ENCODE assay signal across 8 cellular contexts in the genomic region with DNA sequence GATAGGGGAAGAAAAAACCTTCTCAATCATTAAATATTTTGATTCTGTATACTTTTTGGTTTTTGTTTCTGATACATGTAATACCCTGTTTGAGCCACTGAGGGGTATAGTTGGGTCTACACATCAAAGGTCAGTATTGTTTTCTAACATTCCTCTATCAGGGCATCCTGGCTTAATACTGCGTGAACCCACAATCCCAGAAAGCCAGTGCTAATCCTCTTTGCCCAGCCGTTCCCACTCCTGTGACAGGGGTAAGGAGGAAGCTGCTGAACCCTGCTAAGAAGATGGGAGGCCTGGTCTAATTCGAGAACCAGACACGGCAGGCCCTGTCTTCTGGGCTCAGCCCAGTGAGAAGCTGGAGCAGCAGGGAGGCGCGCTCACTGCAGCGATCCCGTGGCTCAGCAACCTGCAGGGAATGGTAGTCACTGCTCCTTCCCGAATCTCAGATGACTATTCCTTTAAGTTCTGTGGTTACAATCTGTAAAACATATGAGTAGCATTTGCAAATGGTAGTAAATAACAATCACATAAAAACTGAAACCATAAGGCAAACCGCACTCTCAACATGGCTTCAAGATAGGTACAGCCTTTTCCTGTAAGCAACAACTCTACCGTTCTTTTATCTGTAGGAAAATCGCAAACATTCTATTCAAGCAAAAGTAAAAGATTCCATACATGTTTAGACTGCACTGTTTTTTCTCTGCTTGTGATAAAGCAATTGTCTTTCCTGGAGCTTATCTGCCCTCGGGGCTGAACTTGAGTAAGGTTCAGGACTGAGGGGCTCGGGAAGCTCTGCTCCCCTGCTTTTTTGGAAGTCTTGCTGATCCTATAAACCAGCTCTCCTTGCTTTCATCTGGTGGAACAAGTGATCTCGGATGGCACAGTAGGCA.
A peak's percentile ranks its signal among the peaks of the same experiment; 100 is the strongest.
DNase-seq lines count a peak whose midpoint lies in the region; ATAC-seq, FAIRE-seq and TF ChIP-seq lines count a peak whose summit lies in the region.

No MANE protein-coding gene starts in this region.

- H3K4me3 ChIP-seq in DND-41 (ENCODE audit: low read depth in 1 of 2, low read length in 2 of 2) (no peak overlapping the region), SJCRH30 (no peak overlapping the region), small intestine (ENCODE audit: low read depth in 1 of 2, low read length in 2 of 2) (no peak overlapping the region)

- H3K4me2 ChIP-seq in DND-41 (ENCODE audit: insufficient read depth, low read length), result no peak overlapping the region

- peak overlapping the region; percentile 54; the same call in 1 of the 2 replicates for H3K27ac Mint-ChIP-seq in HFFc6
- H3K27ac Mint-ChIP-seq in natural killer cell treated with Interleukin-12 subunit alpha and Interleukin-12 subunit beta and Interleukin-15 and Interleukin-18, amount 100 ng/mL, for 72 hours, result peak overlapping the region; percentile 36 to 85

- no peaks in the 10 kb centered on the region; the same call in 1 of the 2 replicates for H3K4me1 Mint-ChIP-seq in HFFc6 (ENCODE audit: low read depth)
- peaks cover 10 to 16% of the 10 kb centered on the region in 2 donors for H3K4me1 Mint-ChIP-seq in natural killer cell treated with Interleukin-12 subunit alpha and Interleukin-12 subunit beta and Interleukin-15 and Interleukin-18, amount 100 ng/mL, for 72 hours (ENCODE audit: low read depth in 2 of 2)

- DNase-seq in DND-41 (no peak), HFFc6 (peak; percentile 7), SJCRH30 (peak; percentile 14 to 37), fibroblast of gingiva (ENCODE audit: low read depth) (peak; percentile 36), small intestine (no peak)
- no peak for DNase-seq in natural killer cell treated with Interleukin-12 subunit alpha and Interleukin-12 subunit beta and Interleukin-15 and Interleukin-18, amount 100 ng/mL, for 72 hours (ENCODE audit: low spot score)
- DNase-seq in activated CD4-positive, alpha-beta T cell treated with anti-CD3 and anti-CD28 coated beads for 1 hour, result no peak
- DNase-seq in activated effector memory CD4-positive, alpha-beta T cell treated with anti-CD3 and anti-CD28 coated beads, Interleukin-2, amount 50 U/mL, for 16 hours, result no peak

- ATAC-seq in DND-41 (ENCODE audit: insufficient read depth, low read depth), result no peak
- peak; percentile 69 to 70 for ATAC-seq in natural killer cell treated with Interleukin-12 subunit alpha and Interleukin-12 subunit beta and Interleukin-15 and Interleukin-18, amount 100 ng/mL, for 72 hours

- WGBS in small intestine, 3 donors, result 60 to 79% (median 74%) methylated on average over 15 of the region's 15 CpGs

- H3K27me3 Mint-ChIP-seq in HFFc6 (ENCODE audit: insufficient read depth), result no peaks in the 10 kb centered on the region
- peaks cover 0 to 5% of the 10 kb centered on the region in 2 donors for H3K27me3 Mint-ChIP-seq in natural killer cell treated with Interleukin-12 subunit alpha and Interleukin-12 subunit beta and Interleukin-15 and Interleukin-18, amount 100 ng/mL, for 72 hours

- TF ChIP-seq CTCF in DND-41 (IDR thresholded peaks at IDR 0.05; ENCODE audit: borderline replicate concordance, extremely low read depth, low read length, poor library complexity, severe bottlenecking) (peak; percentile 18), HFFc6 (IDR thresholded peaks at IDR 0.05) (peak; percentile 54; the same call in 1 of the 2 replicates)

- H3K27ac ChIP-seq in DND-41 (ENCODE audit: low read length) (no peak overlapping the region), SJCRH30 (no peak overlapping the region), small intestine (ENCODE audit: low read depth in 1 of 2, low read length in 1 of 2) (peak overlapping the region in 1 of 2 donors; percentile 73)

- peaks cover 13% of the 10 kb centered on the region for H3K9me3 Mint-ChIP-seq in HFFc6
- H3K9me3 Mint-ChIP-seq in natural killer cell treated with Interleukin-12 subunit alpha and Interleukin-12 subunit beta and Interleukin-15 and Interleukin-18, amount 100 ng/mL, for 72 hours, result no peaks in the 10 kb centered on the region

- no peaks in the 10 kb centered on the region for H4K20me1 ChIP-seq in DND-41 (ENCODE audit: insufficient read depth, low read length)

- H3K9me3 ChIP-seq in DND-41 (ENCODE audit: insufficient read depth, low read length, severe bottlenecking), result no peaks in the 10 kb centered on the region
- no peaks in the 10 kb centered on the region for H3K9me3 ChIP-seq in SJCRH30 (replicated peaks)
- H3K9me3 ChIP-seq in small intestine (ENCODE audit: control insufficient read depth, low read depth), result no peaks in the 10 kb centered on the region

- H3K4me1 ChIP-seq in DND-41 (ENCODE audit: insufficient read depth, low read length) (no peaks in the 10 kb centered on the region), SJCRH30 (no peaks in the 10 kb centered on the region), small intestine (ENCODE audit: control insufficient read depth in 2 of 2, insufficient read depth in 1 of 2, low read depth in 1 of 2, low read length in 1 of 2) (peaks cover 0 to 1% of the 10 kb centered on the region in 2 donors)

- H3K9ac ChIP-seq in DND-41 (ENCODE audit: low read depth, low read length), result no peak overlapping the region

- H3K27me3 ChIP-seq in DND-41 (ENCODE audit: insufficient read depth, low read length, poor library complexity), result peaks cover 4% of the 10 kb centered on the region
- H3K27me3 ChIP-seq in SJCRH30, result no peaks in the 10 kb centered on the region
- H3K27me3 ChIP-seq in small intestine (ENCODE audit: control insufficient read depth in 2 of 2, insufficient read depth in 2 of 2, low read length in 2 of 2), result no peaks in the 10 kb centered on the region

- peak overlapping the region; percentile 42; the same call in 1 of the 2 replicates for H3K4me3 Mint-ChIP-seq in HFFc6
- H3K4me3 Mint-ChIP-seq in natural killer cell treated with Interleukin-12 subunit alpha and Interleukin-12 subunit beta and Interleukin-15 and Interleukin-18, amount 100 ng/mL, for 72 hours, result peak overlapping the region; percentile 70

- FAIRE-seq in small intestine (lab: Jason Lieb, UNC), result no peak

- H3K36me3 ChIP-seq in DND-41 (ENCODE audit: insufficient read depth, low read length), result no peaks in the 10 kb centered on the region
- H3K36me3 ChIP-seq in SJCRH30, result no peaks in the 10 kb centered on the region
- H3K36me3 ChIP-seq in small intestine (ENCODE audit: control insufficient read depth in 2 of 2, insufficient read depth in 2 of 2, low read length in 2 of 2), result peaks cover 0 to 6% of the 10 kb centered on the region in 2 donors

- no peak overlapping the region for H2AFZ ChIP-seq in DND-41 (ENCODE audit: low read depth, low read length)

- no peaks in the 10 kb centered on the region for H3K36me3 Mint-ChIP-seq in HFFc6 (ENCODE audit: low read depth)
- H3K36me3 Mint-ChIP-seq in natural killer cell treated with Interleukin-12 subunit alpha and Interleukin-12 subunit beta and Interleukin-15 and Interleukin-18, amount 100 ng/mL, for 72 hours, result no peaks in the 10 kb centered on the region

- H3K79me2 ChIP-seq in DND-41 (ENCODE audit: insufficient read depth, low read length), result no peaks in the 10 kb centered on the region

Comparison
In these comparisons a context has a peak if more than half of its experiments do, and no peak if none do; other contexts are left out.
1. DNase-seq: peak in HFFc6 (single experiment), SJCRH30 (2 of 2) and fibroblast of gingiva (single experiment); none in DND-41 (single experiment), natural killer cell treated with Interleukin-12 subunit alpha and Interleukin-12 subunit beta and Interleukin-15 and Interleukin-18, amount 100 ng/mL, for 72 hours (single experiment), small intestine (single experiment), activated CD4-positive, alpha-beta T cell treated with anti-CD3 and anti-CD28 coated beads for 1 hour (single experiment) and activated effector memory CD4-positive, alpha-beta T cell treated with anti-CD3 and anti-CD28 coated beads, Interleukin-2, amount 50 U/mL, for 16 hours (single experiment).